ENCODE assay signal across 17 cellular contexts in the genomic region with DNA sequence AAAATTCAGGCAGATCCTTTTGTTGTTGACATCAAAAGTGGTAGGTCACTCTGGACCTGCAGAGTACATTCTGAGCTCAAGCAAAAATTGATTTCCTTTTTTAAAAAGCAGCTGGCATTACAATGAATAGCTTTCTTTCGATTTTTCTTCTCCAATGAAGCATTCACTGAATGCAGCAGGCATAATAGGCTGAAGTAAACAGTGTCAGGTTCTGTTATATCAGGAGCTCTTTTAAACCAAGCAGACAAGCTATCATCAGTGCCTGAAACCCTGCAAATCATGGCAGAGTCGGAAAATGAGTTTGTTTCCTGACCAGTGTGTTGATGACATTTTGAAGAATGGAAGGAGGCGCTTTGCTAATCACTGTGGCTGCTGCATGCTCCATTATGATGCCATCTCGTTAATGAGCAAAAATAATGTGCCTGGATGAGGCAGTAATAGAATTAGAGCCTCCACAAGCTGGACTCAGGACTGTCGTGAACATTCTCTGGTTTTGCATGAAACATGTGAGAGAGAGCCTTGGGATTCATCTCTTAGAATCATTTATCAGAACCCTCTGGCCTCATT.
A peak's percentile ranks its signal among the peaks of the same experiment; 100 is the strongest.
DNase-seq lines count a peak whose midpoint lies in the region; ATAC-seq, FAIRE-seq and TF ChIP-seq lines count a peak whose summit lies in the region.
"Had no signal": no experiment of that assay in that cellular context is flagged by ENCODE, and none has a peak within 500 bp of the region (broad histone marks: within the 10 kb centered on the region; RNA-seq: fewer than 3 reads in every experiment).

No MANE protein-coding gene starts in this region.

- no peak overlapping the region for H2BK12ac ChIP-seq in neuronal stem cell (ENCODE audit: low read length)

- H3K27ac Mint-ChIP-seq in brain (peak overlapping the region; percentile 54 to 93 (median 82)), immature natural killer cell (no peak overlapping the region)
- H3K27ac Mint-ChIP-seq: activated CD4-positive, alpha-beta T cell treated with anti-CD3 and anti-CD28 coated beads, Interleukin-2, amount 10 ng/mL, durations not matched to agents 7 days and 5 days; CD14-positive monocyte had no signal

- no peak for FAIRE-seq in HepG2 (lab: Jason Lieb, UNC)
- FAIRE-seq: GM12892, keratinocyte had no signal

- no peak overlapping the region for H2AK5ac ChIP-seq in neuronal stem cell (ENCODE audit: low read depth, low read length)

- no peak overlapping the region for H4K91ac ChIP-seq in neuronal stem cell (ENCODE audit: low read depth, low read length, poor library complexity)

- H3K14ac ChIP-seq in neuronal stem cell (ENCODE audit: low read length): no peak overlapping the region

- H3K18ac ChIP-seq in neuronal stem cell (ENCODE audit: low read length): no peak overlapping the region

- H3K27me3 ChIP-seq in neuronal stem cell (ENCODE audit: control insufficient read depth in 3 of 3, insufficient read depth in 3 of 3, low read depth in 1 of 3, low read length in 3 of 3) (no peaks in the 10 kb centered on the region), HepG2 (ENCODE audit: control insufficient read depth in 1 of 2, insufficient read depth in 2 of 2, low read length in 2 of 2) (0 out of 5 replicates have a peak, but pooled peaks cover 0 to 2% of the 10 kb centered on the region in 2 experiments)
- H3K27me3 ChIP-seq: tibial nerve had no signal

- H2BK120ac ChIP-seq in neuronal stem cell (ENCODE audit: low read depth, low read length): no peak overlapping the region

- in situ Hi-C loops in HepG2 (cut with HindIII; ENCODE audit: extremely low pct_ligation_motif_present, low pct_unique_long_range_greater_than_20kb): no loop called here

- H4K20me1 ChIP-seq in HepG2 (ENCODE audit: insufficient read depth, low read length): no peaks in the 10 kb centered on the region

- H3K9me3 ChIP-seq in neuronal stem cell (replicated peaks in 1 of 2; ENCODE audit: control insufficient read depth in 2 of 2, insufficient read depth in 1 of 2, low read depth in 1 of 2, low read length in 2 of 2): peaks cover 0 to 34% of the 10 kb centered on the region in 2 donors
- H3K9me3 ChIP-seq in HepG2 (ENCODE audit: low read length): no peaks in the 10 kb centered on the region

- H3K4me3 ChIP-seq in neuronal stem cell (ENCODE audit: low read length in 2 of 2) (no peak overlapping the region), HepG2 (replicated peaks in 1 of 3; ENCODE audit: insufficient read depth in 1 of 3, low read depth in 2 of 3, low read length in 3 of 3) (no peak overlapping the region)
- H3K4me3 ChIP-seq: tibial nerve had no signal

- intact Hi-C loops in HepG2 (cut with micrococcal nuclease; ENCODE audit: unreplicated experiment): no loop called here

- H3K9ac ChIP-seq in neuronal stem cell (ENCODE audit: low read depth, low read length, poor library complexity) (no peak overlapping the region), HepG2 (ENCODE audit: insufficient read depth, low read depth, low read length) (no peak overlapping the region)

- H3K4me1 ChIP-seq in neuronal stem cell (ENCODE audit: control insufficient read depth in 2 of 2, insufficient read depth in 1 of 2, low read depth in 1 of 2, low read length in 2 of 2) (peaks cover 16 to 41% of the 10 kb centered on the region in 2 donors), HepG2 (ENCODE audit: insufficient read depth, low read length) (no peaks in the 10 kb centered on the region)

- H3K36me3 Mint-ChIP-seq in brain (no peaks in the 10 kb centered on the region), immature natural killer cell (no peaks in the 10 kb centered on the region)
- H3K36me3 Mint-ChIP-seq: CD14-positive monocyte had no signal

- H3K4me2 ChIP-seq in neuronal stem cell (ENCODE audit: insufficient read depth, low read length, poor library complexity, severe bottlenecking) (no peak overlapping the region), HepG2 (ENCODE audit: low read depth, low read length) (no peak overlapping the region)

- H3K36me3 ChIP-seq in neuronal stem cell (replicated peaks in 1 of 2; ENCODE audit: control insufficient read depth in 2 of 2, insufficient read depth in 2 of 2, low read length in 2 of 2): no peaks in the 10 kb centered on the region
- no peaks in the 10 kb centered on the region for H3K36me3 ChIP-seq in HepG2 (replicated peaks in 1 of 2; ENCODE audit: control insufficient read depth in 1 of 2, insufficient read depth in 2 of 2, low read length in 2 of 2)
- H3K36me3 ChIP-seq: tibial nerve had no signal

- no peaks in the 10 kb centered on the region for H3K79me2 ChIP-seq in HepG2 (ENCODE audit: insufficient read depth, low read length)

- TF ChIP-seq CTCF in brain (conservative IDR thresholded peaks at IDR 0.05) (no peak), HepG2 (CRISPR knock-in tag; IDR thresholded peaks at IDR 0.05) (no peak)

- peaks cover 0 to 15% (median 0%) of the 10 kb centered on the region in 5 experiments for H3K9me3 Mint-ChIP-seq in brain
- peaks cover 0 to 7% (median 0%) of the 10 kb centered on the region in 6 donors for H3K9me3 Mint-ChIP-seq in immature natural killer cell
- H3K9me3 Mint-ChIP-seq: activated CD4-positive, alpha-beta T cell treated with anti-CD3 and anti-CD28 coated beads, Interleukin-2, amount 10 ng/mL, durations not matched to agents 7 days and 5 days had no signal

- H3K27ac ChIP-seq in neuronal stem cell (replicated peaks; ENCODE audit: low read length) (peak overlapping the region; percentile 76), HepG2 (ENCODE audit: extremely low read length, insufficient read depth, low read length) (no peak overlapping the region)
- H3K27ac ChIP-seq: tibial nerve had no signal

- TF ChIP-seq RAD21 in Ishikawa (IDR thresholded peaks at IDR 0.05; ENCODE audit: low read depth) (no peak), HepG2 (CRISPR knock-in tag; IDR thresholded peaks at IDR 0.05) (no peak)

- no peaks in the 10 kb centered on the region for H3K79me1 ChIP-seq in neuronal stem cell (ENCODE audit: low read depth, low read length)

- H3K27me3 Mint-ChIP-seq in brain: peaks cover 6% of the 10 kb centered on the region
- H3K27me3 Mint-ChIP-seq in immature natural killer cell (ENCODE audit: low read depth in 3 of 3): no peaks in the 10 kb centered on the region
- H3K27me3 Mint-ChIP-seq: activated CD4-positive, alpha-beta T cell treated with anti-CD3 and anti-CD28 coated beads, Interleukin-2, amount 10 ng/mL, durations not matched to agents 7 days and 5 days had no signal

- ATAC-seq in HepG2 (no peak), HG03139 (IDR thresholded peaks at IDR 0.05; ENCODE audit: unreplicated experiment) (no peak)
- ATAC-seq: activated T-cell treated with anti-CD3 and anti-CD28 coated beads, Interleukin-2, amount 50 U/mL, for 4 hours had no signal

- TF ChIP-seq EP300 in Ishikawa (IDR thresholded peaks at IDR 0.05; ENCODE audit: borderline replicate concordance) (no peak), HepG2 (IDR thresholded peaks at IDR 0.05; ENCODE audit: low read depth in 2 of 2, low read length in 2 of 2) (no peak), HepG2 (CRISPR knock-in tag; IDR thresholded peaks at IDR 0.05; ENCODE audit: borderline replicate concordance) (no peak)

- H2BK15ac ChIP-seq in neuronal stem cell (ENCODE audit: low read length): no peak overlapping the region

- POLR2A ChIA-PET in HepG2 (lab: Yijun Ruan, JAX): no interaction called here

- peak; percentile 67 for DNase-seq in NCI-H2029 treated with DMSO at 0.1 percent for 48 hours (lab: John Stamatoyannopoulos, UW)
- DNase-seq in neuronal stem cell (ENCODE audit: low spot score): peak; percentile 62
- DNase-seq in HepG2 (ENCODE audit: low spot score): no peak
- DNase-seq in immature natural killer cell: no peak
- DNase-seq: activated CD4-positive, alpha-beta T cell treated with anti-CD3 and anti-CD28 coated beads, Interleukin-2, amount 10 ng/mL, durations not matched to agents 7 days and 5 days; activated T-cell treated with anti-CD3 and anti-CD28 coated beads, Interleukin-2, amount 50 U/mL, for 4 hours; erythroblast; head of caudate nucleus; SHP77; T-helper 9 cell had no signal

- H3K23ac ChIP-seq in neuronal stem cell (ENCODE audit: low read depth, low read length, poor library complexity): no peak overlapping the region

- CTCF ChIA-PET in HepG2 (lab: Yijun Ruan, JAX; ENCODE audit: low intra/inter-chr PET ratio, low total read pairs): no interaction called here

- H4K8ac ChIP-seq in neuronal stem cell (ENCODE audit: low read depth, low read length): no peak overlapping the region

- BruUV-seq in HepG2 (replicated peaks; lab: Mats Ljungman, UMichigan): no TSS peak

- WGBS in neuronal stem cell (ENCODE audit: extremely low coverage in 2 of 2, insufficient read length in 2 of 2, insufficient replicate concordance in 1 of 2), 2 donors: no CpG with 5 or more reads among the region's 5 CpGs
- 14% methylated on average over 5 of the region's 5 CpGs for WGBS in HepG2 (ENCODE audit: low lambda C conversion rate)

- peaks cover 93% of the 10 kb centered on the region for H3K4me1 Mint-ChIP-seq in brain
- peaks cover 3 to 23% of the 10 kb centered on the region in 2 donors for H3K4me1 Mint-ChIP-seq in immature natural killer cell
- H3K4me1 Mint-ChIP-seq: activated CD4-positive, alpha-beta T cell treated with anti-CD3 and anti-CD28 coated beads, Interleukin-2, amount 10 ng/mL, durations not matched to agents 7 days and 5 days; CD14-positive monocyte had no signal

- H2AFZ ChIP-seq in neuronal stem cell (ENCODE audit: low read length) (no peak overlapping the region), HepG2 (ENCODE audit: low read length) (no peak overlapping the region)

- no peak overlapping the region for H3K4ac ChIP-seq in neuronal stem cell (ENCODE audit: low read length)

- H2BK5ac ChIP-seq in neuronal stem cell (ENCODE audit: low read length): no peak overlapping the region

- peak overlapping the region; percentile 45 to 74 (median 58) for H3K4me3 Mint-ChIP-seq in brain
- H3K4me3 Mint-ChIP-seq in immature natural killer cell: no peak overlapping the region
- H3K4me3 Mint-ChIP-seq: activated CD4-positive, alpha-beta T cell treated with anti-CD3 and anti-CD28 coated beads, Interleukin-2, amount 10 ng/mL, durations not matched to agents 7 days and 5 days; activated T-cell treated with anti-CD3 and anti-CD28 coated beads, Interleukin-2, amount 50 U/mL, for 4 hours; CD14-positive monocyte had no signal

- TF ChIP-seq POLR2A in HepG2 (IDR thresholded peaks at IDR 0.05; ENCODE audit: insufficient read depth in 1 of 2, low read depth in 2 of 2, low read length in 2 of 2): no peak

TF ChIP-seq in Ishikawa, 13 proteins besides CTCF, POLR2A, EP300 and RAD21:
- TF ChIP-seq TAF1 (IDR thresholded peaks at IDR 0.05; ENCODE audit: low read depth) (no peak), FOXM1 (IDR thresholded peaks at IDR 0.05; ENCODE audit: borderline replicate concordance, low read depth) (0 out of 2 replicates have a peak, but pooled peaks have one; percentile 32)

Comparison
In these comparisons a context has a peak if more than half of its experiments do, and no peak if none do; other contexts are left out.
1. DNase-seq: peak in NCI-H2029 treated with DMSO at 0.1 percent for 48 hours (single experiment) and neuronal stem cell (single experiment); none in HepG2 (single experiment) and immature natural killer cell (0 of 3).
2. H3K27ac Mint-ChIP-seq: peak in brain (5 of 5); none in immature natural killer cell (0 of 6).
3. H3K4me3 Mint-ChIP-seq: peak in brain (5 of 5); none in immature natural killer cell (0 of 5).